In genomic region chr12:57142727-57143126, GRCh38 we compare ENCODE assay signal across 23 cellular contexts. TPM values are rescaled to one million over a fixed set of nuclear protein-coding genes. Genes with fewer than 3 reads are reported as not detected.
A peak's percentile ranks its signal among the peaks of the same experiment; 100 is the strongest.
DNase-seq lines count a peak whose midpoint lies in the region; ATAC-seq and TF ChIP-seq lines count a peak whose summit lies in the region.
"Had no signal": no experiment of that assay in that cellular context is flagged by ENCODE, and none has a peak within 500 bp of the region (broad histone marks: within the 10 kb centered on the region; RNA-seq: fewer than 3 reads in every experiment).

No MANE protein-coding gene starts in this region.

- H3K4me1 Mint-ChIP-seq in neural crest cell, result peaks cover 53% of the 10 kb centered on the region
- H3K4me1 Mint-ChIP-seq: activated CD4-positive, alpha-beta T cell treated with anti-CD3 and anti-CD28 coated beads, Interleukin-2, amount 10 ng/mL, durations not matched to agents 24 days and 14 days; IgD-negative memory B cell had no signal

- H3K4me3 ChIP-seq in dorsolateral prefrontal cortex (no peak overlapping the region), testis (no peak overlapping the region)
- H3K4me3 ChIP-seq: colonic mucosa, lower lobe of right lung had no signal

- H3K9me3 ChIP-seq in testis, result no peaks in the 10 kb centered on the region
- H3K9me3 ChIP-seq: Caco-2, colonic mucosa, lower lobe of right lung had no signal

- TF ChIP-seq CTCF in RWPE1 (conservative IDR thresholded peaks at IDR 0.05; ENCODE audit: low read depth), result no peak
- TF ChIP-seq CTCF in dorsolateral prefrontal cortex (IDR thresholded peaks at IDR 0.05 in 54 of 56, conservative IDR thresholded peaks at IDR 0.05 in 2 of 56; ENCODE audit: low read depth in 1 of 56, partially characterized antibody in 56 of 56), result no peak
- no peak for TF ChIP-seq CTCF in neural crest cell (conservative IDR thresholded peaks at IDR 0.05)
- no peak for TF ChIP-seq CTCF in testis (IDR thresholded peaks at IDR 0.05)

- H3K4me1 ChIP-seq in testis, result peaks cover 58% of the 10 kb centered on the region

- no peaks in the 10 kb centered on the region for H3K27me3 Mint-ChIP-seq in neural crest cell (ENCODE audit: low read depth)
- H3K27me3 Mint-ChIP-seq: activated CD4-positive, alpha-beta T cell treated with anti-CD3 and anti-CD28 coated beads, Interleukin-2, amount 10 ng/mL, durations not matched to agents 24 days and 14 days; IgD-negative memory B cell had no signal

- H3K27me3 ChIP-seq in dorsolateral prefrontal cortex, result no peaks in the 10 kb centered on the region
- no peaks in the 10 kb centered on the region for H3K27me3 ChIP-seq in testis
- H3K27me3 ChIP-seq: colonic mucosa had no signal

- H3K9me3 Mint-ChIP-seq in neural crest cell, result no peaks in the 10 kb centered on the region
- H3K9me3 Mint-ChIP-seq: activated CD4-positive, alpha-beta T cell treated with anti-CD3 and anti-CD28 coated beads, Interleukin-2, amount 10 ng/mL, durations not matched to agents 24 days and 14 days; H9; IgD-negative memory B cell had no signal

- no peak for TF ChIP-seq POLR2A in testis (IDR thresholded peaks at IDR 0.05)

- ATAC-seq in GM18517 (IDR thresholded peaks at IDR 0.05; ENCODE audit: unreplicated experiment) (no peak), HG03139 (IDR thresholded peaks at IDR 0.05; ENCODE audit: unreplicated experiment) (no peak)
- ATAC-seq: lower lobe of right lung had no signal

- POLR2A ChIA-PET in RWPE1 (lab: Yijun Ruan, JAX; ENCODE audit: low non-redundant PET), result no interaction called here

- H3K36me3 ChIP-seq in testis (ENCODE audit: low read depth, missing control alignments), result no peaks in the 10 kb centered on the region

- WGBS in testis, 2 donors, result 40 to 50% methylated on average over 5 to 7 of the region's 7 CpGs

- intact Hi-C loops in dorsolateral prefrontal cortex (cut with DNase I), result no loop called here
- intact Hi-C loops in testis (cut with DNase I; ENCODE audit: low total_unique reads), result no loop called here

- peak overlapping the region; percentile 81 for H3K27ac Mint-ChIP-seq in neural crest cell (ENCODE audit: unreplicated experiment)
- H3K27ac Mint-ChIP-seq: activated CD4-positive, alpha-beta T cell treated with anti-CD3 and anti-CD28 coated beads, Interleukin-2, amount 10 ng/mL, durations not matched to agents 24 days and 14 days; IgD-negative memory B cell had no signal

- peaks cover 7% of the 10 kb centered on the region for H3K36me3 Mint-ChIP-seq in neural crest cell (ENCODE audit: low read depth)
- H3K36me3 Mint-ChIP-seq: IgD-negative memory B cell had no signal

- CTCF ChIA-PET in RWPE1 (lab: Yijun Ruan, JAX), result interaction anchor here (1.1 kb wide), 1 partner anchor 72 kb away, joined by 4 read pairs; no protein-coding TSS in a partner anchor

- DNase-seq in RWPE1 (ENCODE audit: low spot score) (no peak), dorsolateral prefrontal cortex (peak in 3 of 10 donors; percentile 23 to 66 (median 62)), neural crest cell (ENCODE audit: low read depth, low spot score) (no peak), testis (peak; percentile 63), cerebellar cortex (ENCODE audit: low spot score) (no peak), T1000 (lab: John Stamatoyannopoulos, UW) (no peak)
- DNase-seq: activated CD4-positive, alpha-beta T cell treated with anti-CD3 and anti-CD28 coated beads, Interleukin-2, amount 10 ng/mL, durations not matched to agents 24 days and 14 days; aorta; Caco-2; colonic mucosa; EL; foreskin melanocyte; H9; lower lobe of right lung; MM.1S; NCI-H187 treated with DMSO at 0.1 percent for 48 hours; NK-92 treated with Interleukin-12 subunit alpha and Interleukin-12 subunit beta, amount 100 ng/mL, for 24 hours; SW 1271 had no signal

- H3K4me3 Mint-ChIP-seq in neural crest cell, result no peak overlapping the region
- H3K4me3 Mint-ChIP-seq: activated CD4-positive, alpha-beta T cell treated with anti-CD3 and anti-CD28 coated beads, Interleukin-2, amount 10 ng/mL, durations not matched to agents 24 days and 14 days; H9; IgD-negative memory B cell had no signal

- peak overlapping the region; percentile 38 for H3K27ac ChIP-seq in RWPE1
- H3K27ac ChIP-seq in dorsolateral prefrontal cortex, result peak overlapping the region in 53 of 59 donors; percentile 4 to 85 (median 68)
- H3K27ac ChIP-seq in testis, result peak overlapping the region; percentile 59 to 70
- H3K27ac ChIP-seq: colonic mucosa had no signal

RNA-seq across cellular contexts. Expression of gene LRP1-AS, which starts 4.7 kb away (rescaled TPM):
- total RNA-seq in dorsolateral prefrontal cortex, result under 1 TPM in 2 of 120 experiments, not detected in 118; 0.76 to 0.81 TPM
- total RNA-seq in neural crest cell, result not detected in 2 replicates
- total RNA-seq in testis, result not detected
- not detected for polyA plus RNA-seq in testis (ENCODE audit: insufficient read depth, low read depth, low replicate concordance)
- total RNA-seq: activated CD4-positive, alpha-beta T cell treated with anti-CD3 and anti-CD28 coated beads, Interleukin-2, amount 10 ng/mL, durations not matched to agents 24 days and 14 days; aorta; Caco-2; colonic mucosa; H9; lower lobe of right lung; pulmonary artery endothelial cell; RPMI7951 had no signal
- polyA plus RNA-seq: aorta, IgD-negative memory B cell had no signal

RNA-seq across cellular contexts. Expression of gene LRP1, which starts 14.4 kb away (rescaled TPM):
- total RNA-seq in dorsolateral prefrontal cortex, result 100 to 1,000 TPM; 152 to 428 (median 234) TPM
- 61.8 and 62.7 TPM in 2 replicates for total RNA-seq in neural crest cell
- 100 to 1,000 TPM; 135 to 200 TPM for total RNA-seq in testis
- polyA plus RNA-seq in testis (ENCODE audit: insufficient read depth, low read depth, low replicate concordance), result 82.4 TPM

RNA-seq across cellular contexts. Expression of gene STAT6, which starts 31.6 kb away (rescaled TPM):
- total RNA-seq in dorsolateral prefrontal cortex (10 to 100 TPM; 30.1 to 85.6 (median 49.8) TPM), neural crest cell (40.2 and 41.7 TPM in 2 replicates), testis (10 to 100 TPM; 66.2 to 81.5 TPM)
- polyA plus RNA-seq in testis (ENCODE audit: insufficient read depth, low read depth, low replicate concordance), result 53.2 TPM

RNA-seq across cellular contexts. Expression of gene NAB2, which starts 53.8 kb away (rescaled TPM):
- total RNA-seq in dorsolateral prefrontal cortex, result 10 to 100 TPM; 15.3 to 64.0 (median 32.6) TPM
- total RNA-seq in neural crest cell, result 58.0 and 61.2 TPM in 2 replicates
- 10 to 100 TPM; 45.7 to 59.5 TPM for total RNA-seq in testis
- polyA plus RNA-seq in testis (ENCODE audit: insufficient read depth, low read depth, low replicate concordance), result 31.4 TPM
